Comparison of ENCODE assay signal across 8 cellular contexts in genomic region chr19:30227661-30228112, GRCh38.
A peak's percentile ranks its signal among the peaks of the same experiment; 100 is the strongest.
DNase-seq lines count a peak whose midpoint lies in the region; ATAC-seq and TF ChIP-seq lines count a peak whose summit lies in the region.

No MANE protein-coding gene starts in this region.

- no peaks in the 10 kb centered on the region for H3K27me3 ChIP-seq in BE2C

- no peaks in the 10 kb centered on the region for H3K36me3 ChIP-seq in BE2C

- peak overlapping the region; percentile 77 for H3K27ac ChIP-seq in cingulate gyrus (ENCODE audit: low read depth, low read length)

- TF ChIP-seq CTCF in BE2C (IDR thresholded peaks at IDR 0.05; ENCODE audit: low read depth, low read length), result no peak; the same call in 1 of the 2 replicates

- ATAC-seq in GM18868 (IDR thresholded peaks at IDR 0.05; ENCODE audit: unreplicated experiment) (peak; percentile 79), HG03520 (IDR thresholded peaks at IDR 0.05; ENCODE audit: unreplicated experiment) (peak; percentile 69), left lobe of liver (peak; percentile 94)

- DNase-seq in BE2C (peak; percentile 89), SW 1271 (lab: John Stamatoyannopoulos, UW) (peak; percentile 40 to 43), left lobe of liver (ENCODE audit: low spot score) (peak; percentile 62), cortex of kidney (lab: John Stamatoyannopoulos, UW) (no peak)
- peak; percentile 48 to 65 for DNase-seq in stimulated activated CD4-positive, alpha-beta T cell treated with anti-CD3 and anti-CD28 coated beads, Interleukin-4, amount 100 ng/mL, for 48 hours (ENCODE audit: low read depth in 2 of 2)

- no peaks in the 10 kb centered on the region for H3K9me3 ChIP-seq in BE2C

- H3K4me1 ChIP-seq in BE2C, result peaks cover 19% of the 10 kb centered on the region

- peak overlapping the region; percentile 80 for H3K4me3 ChIP-seq in BE2C (ENCODE audit: low read depth, low read length)
